Comparison of ENCODE assay signal across 13 cellular contexts in genomic region chr1:91651671-91652071, GRCh38.
DNase-seq lines count a peak whose midpoint lies in the region; ATAC-seq and TF ChIP-seq lines count a peak whose summit lies in the region.
"Had no signal": no experiment of that assay in that cellular context is flagged by ENCODE, and none has a peak within 500 bp of the region (broad histone marks: within the 10 kb centered on the region; RNA-seq: fewer than 3 reads in every experiment).

No MANE protein-coding gene starts in this region.

- CTCF ChIA-PET in Calu3 (lab: Charles Lee): no interaction called here

- no peaks in the 10 kb centered on the region for H3K4me1 Mint-ChIP-seq in Calu3 (ENCODE audit: low read depth, unreplicated experiment)

- H3K36me3 Mint-ChIP-seq in Calu3 (ENCODE audit: insufficient read depth, unreplicated experiment): no peaks in the 10 kb centered on the region

- H3K4me1 ChIP-seq in heart right ventricle: peaks cover 0 to 25% (median 16%) of the 10 kb centered on the region in 9 donors

- peak; percentile 52 for DNase-seq in EH (ENCODE audit: low read depth)
- DNase-seq in heart right ventricle: peak; percentile 46 to 76
- DNase-seq in retinal pigment epithelial cell (ENCODE audit: low read depth): peak; percentile 71
- DNase-seq in GF-D8 (lab: John Stamatoyannopoulos, UW): no peak
- no peak for DNase-seq in Calu3
- DNase-seq: activated CD4-positive, alpha-beta T cell treated with anti-CD3 and anti-CD28 coated beads, Interleukin-2, amount 50 U/mL, for 4 hours; CD4-positive, alpha-beta T cell; midbrain; PC-9 had no signal

- peaks cover 6% of the 10 kb centered on the region for H3K9me3 Mint-ChIP-seq in Calu3 (ENCODE audit: low read depth, unreplicated experiment)
- H3K9me3 Mint-ChIP-seq: CD4-positive, alpha-beta T cell had no signal

- H3K27ac Mint-ChIP-seq in Calu3 (ENCODE audit: unreplicated experiment): no peak overlapping the region
- H3K27ac Mint-ChIP-seq: CD4-positive, alpha-beta T cell had no signal

- no peak for TF ChIP-seq CTCF in heart right ventricle (IDR thresholded peaks at IDR 0.05)
- TF ChIP-seq CTCF in retinal pigment epithelial cell (conservative IDR thresholded peaks at IDR 0.05; ENCODE audit: low read depth, low read length): no peak
- TF ChIP-seq CTCF in Calu3 (IDR thresholded peaks at IDR 0.05; ENCODE audit: unreplicated experiment): no peak

- H3K4me3 Mint-ChIP-seq in Calu3 (ENCODE audit: low read depth, unreplicated experiment): no peak overlapping the region
- H3K4me3 Mint-ChIP-seq: CD4-positive, alpha-beta T cell had no signal

- BruUV-seq in Calu3 (replicated peaks; lab: Mats Ljungman, UMichigan): no TSS peak

- H3K27ac ChIP-seq in adipose tissue (ENCODE audit: low read depth, low read length) (peak overlapping the region; percentile 48), heart right ventricle (peak overlapping the region; percentile 30 to 83 (median 76))
- H3K27ac ChIP-seq: KMS-11, PC-9 had no signal

- no peaks in the 10 kb centered on the region for H3K36me3 ChIP-seq in heart right ventricle

- 40 to 62% (median 53%) methylated on average over 5 of the region's 5 CpGs for WGBS in adipose tissue, 3 donors
- WGBS in heart right ventricle, 2 donors: 46 to 62% methylated on average over 5 of the region's 5 CpGs

- no peaks in the 10 kb centered on the region for H3K9me3 ChIP-seq in heart right ventricle

- intact Hi-C loops in heart right ventricle (cut with DNase I): no loop called here
- intact Hi-C loops in Calu3 (cut with micrococcal nuclease; ENCODE audit: unreplicated experiment): no loop called here

- no peaks in the 10 kb centered on the region for H3K27me3 ChIP-seq in heart right ventricle

- ATAC-seq in heart right ventricle: peak; percentile 61 to 83 (median 78)
- no peak for ATAC-seq in GM21619 (IDR thresholded peaks at IDR 0.05; ENCODE audit: unreplicated experiment)
- no peak for ATAC-seq in GM18519 (IDR thresholded peaks at IDR 0.05; ENCODE audit: low FRiP score, unreplicated experiment)

- no peaks in the 10 kb centered on the region for H3K27me3 Mint-ChIP-seq in Calu3 (ENCODE audit: unreplicated experiment)
- H3K27me3 Mint-ChIP-seq: CD4-positive, alpha-beta T cell had no signal

- H3K4me3 ChIP-seq in heart right ventricle (no peak overlapping the region), retinal pigment epithelial cell (ENCODE audit: low read length) (no peak overlapping the region)
- H3K4me3 ChIP-seq: PC-9 had no signal

Comparison
In these comparisons a context has a peak if more than half of its experiments do, and no peak if none do; other contexts are left out.
1. DNase-seq: peak in EH (single experiment), heart right ventricle (2 of 2) and retinal pigment epithelial cell (single experiment); none in GF-D8 (single experiment) and Calu3 (single experiment).
2. ATAC-seq: peak in heart right ventricle (8 of 8); none in GM21619 (single experiment) and GM18519 (single experiment).